Comparison of ENCODE assay signal across 12 cellular contexts in the genomic region with DNA sequence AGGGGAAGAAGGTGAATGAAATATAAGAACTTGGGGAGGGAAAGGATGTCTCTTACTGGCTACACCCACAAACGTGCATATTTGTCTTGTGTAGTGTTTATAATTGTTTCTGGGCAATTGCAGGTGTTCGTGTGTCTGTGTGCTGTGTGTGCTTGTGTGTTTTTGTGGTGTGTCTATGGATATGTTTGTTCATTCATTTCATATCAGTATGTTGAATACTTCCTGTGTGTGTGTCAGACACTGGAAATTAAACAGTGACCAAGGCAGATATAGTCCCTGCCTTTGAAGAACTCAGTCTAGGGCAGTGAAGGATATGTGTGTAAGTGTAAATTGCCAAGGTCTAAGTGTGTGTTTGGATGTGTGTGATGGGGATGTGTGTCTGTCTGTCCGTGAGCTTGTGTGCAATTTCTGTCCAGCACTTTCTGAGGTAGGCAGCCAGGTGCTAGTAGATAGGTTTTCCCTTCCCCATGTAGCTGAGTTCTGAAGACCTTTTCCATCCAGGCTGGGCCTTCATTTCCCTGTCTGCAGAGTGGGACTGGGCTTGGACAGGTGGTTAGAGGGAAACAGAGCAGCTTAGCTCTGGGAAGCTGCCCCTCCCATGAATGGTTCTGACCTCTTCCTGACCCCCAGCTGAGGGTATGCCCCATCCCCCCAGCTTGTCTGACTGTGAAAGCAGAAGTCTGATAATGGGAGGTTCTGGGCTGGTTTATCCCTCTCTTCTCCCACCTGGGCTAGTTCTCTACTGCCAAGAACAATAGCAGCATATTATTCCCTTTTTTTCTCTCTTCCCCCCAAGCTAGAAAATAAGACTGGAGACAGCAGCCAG. TPM values are rescaled to one million over a fixed set of nuclear protein-coding genes. Genes with fewer than 3 reads are reported as not detected.
DNase-seq lines count a peak whose midpoint lies in the region; ATAC-seq and TF ChIP-seq lines count a peak whose summit lies in the region.
"Had no signal": no experiment of that assay in that cellular context is flagged by ENCODE, and none has a peak within 500 bp of the region (broad histone marks: within the 10 kb centered on the region; RNA-seq: fewer than 3 reads in every experiment).

No MANE protein-coding gene starts in this region.

- H3K4me3 Mint-ChIP-seq in IgD-negative memory B cell, result peak overlapping the region; percentile 4 to 80 (median 30)
- H3K4me3 Mint-ChIP-seq in activated naive CD8-positive, alpha-beta T cell treated with anti-CD3 and anti-CD28 coated beads, Interleukin-2, amount 10 ng/mL, durations not matched to agents 7 days and 5 days, result no peak overlapping the region

- H3K4me3 ChIP-seq in muscle layer of duodenum (ENCODE audit: low read depth in 1 of 2, low read length in 2 of 2), result no peak overlapping the region
- H3K4me3 ChIP-seq in tibial artery, result no peak overlapping the region
- H3K4me3 ChIP-seq: thoracic aorta had no signal

- H3K27me3 ChIP-seq in muscle layer of duodenum (ENCODE audit: low read depth, low read length) (no peaks in the 10 kb centered on the region), tibial artery (no peaks in the 10 kb centered on the region)

- H3K36me3 ChIP-seq in muscle layer of duodenum (ENCODE audit: control insufficient read depth in 1 of 2, insufficient read depth in 2 of 2, low read length in 2 of 2) (peaks cover 4 to 17% of the 10 kb centered on the region in 2 donors), tibial artery (peaks cover 11 to 37% (median 27%) of the 10 kb centered on the region in 3 donors)

- POLR2A ChIA-PET in activated naive CD8-positive, alpha-beta T cell treated with anti-CD3 and anti-CD28 coated beads, Interleukin-2, amount 10 ng/mL, durations not matched to agents 7 days and 5 days (lab: Charles Lee), result interaction anchor here (1.0 kb wide), 2 partner anchors 10 to 44 kb away, joined by 3 to 5 read pairs; a partner anchor contains a TSS

- H3K4me1 ChIP-seq in muscle layer of duodenum (ENCODE audit: control insufficient read depth in 1 of 2, insufficient read depth in 2 of 2, low read length in 2 of 2), result peaks cover 23 to 31% of the 10 kb centered on the region in 2 donors
- H3K4me1 ChIP-seq in tibial artery, result peaks cover 0 to 35% (median 16%) of the 10 kb centered on the region in 4 donors

- no peaks in the 10 kb centered on the region for H3K27me3 Mint-ChIP-seq in IgD-negative memory B cell
- H3K27me3 Mint-ChIP-seq in activated naive CD8-positive, alpha-beta T cell treated with anti-CD3 and anti-CD28 coated beads, Interleukin-2, amount 10 ng/mL, durations not matched to agents 7 days and 5 days, result no peaks in the 10 kb centered on the region

- no peak for ATAC-seq in activated naive CD8-positive, alpha-beta T cell treated with anti-CD3 and anti-CD28 coated beads, Interleukin-2, amount 10 ng/mL, durations not matched to agents 7 days and 5 days (ENCODE audit: low read depth)
- ATAC-seq in GM19023 (IDR thresholded peaks at IDR 0.05; ENCODE audit: unreplicated experiment), result no peak

- H3K9me3 ChIP-seq in muscle layer of duodenum (ENCODE audit: control insufficient read depth in 1 of 2, low read length in 2 of 2) (no peaks in the 10 kb centered on the region), tibial artery (no peaks in the 10 kb centered on the region)
- H3K9me3 ChIP-seq: thoracic aorta had no signal

- peaks cover 32 to 36% (median 36%) of the 10 kb centered on the region in 3 donors for H3K4me1 Mint-ChIP-seq in IgD-negative memory B cell
- H3K4me1 Mint-ChIP-seq in activated naive CD8-positive, alpha-beta T cell treated with anti-CD3 and anti-CD28 coated beads, Interleukin-2, amount 10 ng/mL, durations not matched to agents 7 days and 5 days, result peaks cover 34% of the 10 kb centered on the region

- DNase-seq in DMS 273 (lab: John Stamatoyannopoulos, UW; ENCODE audit: unreplicated experiment), result peak; percentile 22
- no peak for DNase-seq in DMS 273 treated with DMSO at 0.1 percent for 48 hours (lab: John Stamatoyannopoulos, UW)
- no peak for DNase-seq in activated naive CD8-positive, alpha-beta T cell treated with anti-CD3 and anti-CD28 coated beads, Interleukin-2, amount 10 ng/mL, durations not matched to agents 7 days and 5 days
- DNase-seq in tibial artery, result no peak
- DNase-seq in stimulated activated CD4-positive, alpha-beta T cell treated with anti-CD3 and anti-CD28 coated beads, Interleukin-4, amount 100 ng/mL, for 1 hour, result no peak
- DNase-seq: posterior cingulate gyrus, T-helper 9 cell had no signal

- H3K36me3 Mint-ChIP-seq in IgD-negative memory B cell, result peaks cover 8% of the 10 kb centered on the region
- H3K36me3 Mint-ChIP-seq in activated naive CD8-positive, alpha-beta T cell treated with anti-CD3 and anti-CD28 coated beads, Interleukin-2, amount 10 ng/mL, durations not matched to agents 7 days and 5 days, result peaks cover 3% of the 10 kb centered on the region

- H3K9me3 Mint-ChIP-seq in IgD-negative memory B cell, result no peaks in the 10 kb centered on the region
- no peaks in the 10 kb centered on the region for H3K9me3 Mint-ChIP-seq in activated naive CD8-positive, alpha-beta T cell treated with anti-CD3 and anti-CD28 coated beads, Interleukin-2, amount 10 ng/mL, durations not matched to agents 7 days and 5 days

- H3K27ac ChIP-seq in muscle layer of duodenum (ENCODE audit: low read length) (peak overlapping the region; percentile 33), tibial artery (no peak overlapping the region)
- H3K27ac ChIP-seq: 22Rv1 had no signal

- intact Hi-C loops in tibial artery (cut with DNase I; ENCODE audit: low total_unique reads), result no loop called here

- peak overlapping the region; percentile 26 to 93 (median 80) for H3K27ac Mint-ChIP-seq in IgD-negative memory B cell
- H3K27ac Mint-ChIP-seq in activated naive CD8-positive, alpha-beta T cell treated with anti-CD3 and anti-CD28 coated beads, Interleukin-2, amount 10 ng/mL, durations not matched to agents 7 days and 5 days, result peak overlapping the region; percentile 17

- no peak for TF ChIP-seq CTCF in tibial artery (IDR thresholded peaks at IDR 0.05)

RNA-seq across cellular contexts. Expression of a gene that starts 3.8 kb away (rescaled TPM):
- polyA plus RNA-seq in IgD-negative memory B cell, result 6.2 TPM
- total RNA-seq in activated naive CD8-positive, alpha-beta T cell treated with anti-CD3 and anti-CD28 coated beads, Interleukin-2, amount 10 ng/mL, durations not matched to agents 7 days and 5 days, result 10 to 100 TPM; 24.0 to 24.8 TPM

RNA-seq across cellular contexts. Expression of a gene that starts 44.1 kb away (rescaled TPM):
- 13.1 TPM for polyA plus RNA-seq in IgD-negative memory B cell
- total RNA-seq in activated naive CD8-positive, alpha-beta T cell treated with anti-CD3 and anti-CD28 coated beads, Interleukin-2, amount 10 ng/mL, durations not matched to agents 7 days and 5 days, result 10 to 100 TPM; 26.5 to 34.0 TPM
